20 cellular contexts compared by ENCODE assay signal in genomic region chr12:2578772-2579171, GRCh38.
"Had no signal": no experiment of that assay in that cellular context is flagged by ENCODE, and none has a peak within 500 bp of the region (broad histone marks: within the 10 kb centered on the region; RNA-seq: fewer than 3 reads in every experiment).

No MANE protein-coding gene starts in this region.

- ATAC-seq: foreskin keratinocyte, heart left ventricle, left cardiac atrium, left lung, left ventricle myocardium superior, lower lobe of right lung had no signal

- H3K79me2 ChIP-seq: hepatocyte had no signal

- H3K4me1 ChIP-seq: foreskin keratinocyte had no signal

- H3K36me3 Mint-ChIP-seq: immature natural killer cell had no signal

- H3K4me1 Mint-ChIP-seq: immature natural killer cell had no signal

- H2AFZ ChIP-seq: hepatocyte had no signal

- H3K9me3 Mint-ChIP-seq: immature natural killer cell had no signal

- H3K9me3 ChIP-seq: esophagus muscularis mucosa, heart left ventricle, left lung, lower lobe of right lung had no signal

- H3K36me3 ChIP-seq: left lung, lower lobe of right lung had no signal

- H3K4me2 ChIP-seq: hepatocyte had no signal

- DNase-seq: dermis blood vessel endothelial cell; effector CD4-positive, alpha-beta T cell; effector memory CD4-positive, alpha-beta T cell; foreskin keratinocyte; heart left ventricle; hypothalamus; immature natural killer cell; islet precursor cell; kidney; kidney glomerular epithelial cell; left cardiac atrium; left lung; left ventricle myocardium superior; lower lobe of right lung; mesenchymal stem cell; midbrain had no signal

- H3K27ac ChIP-seq: coronary artery, dorsolateral prefrontal cortex, esophagus muscularis mucosa, foreskin keratinocyte, heart left ventricle, hepatocyte, left lung, lower lobe of right lung had no signal

- H3K4me3 ChIP-seq: coronary artery, dorsolateral prefrontal cortex, esophagus muscularis mucosa, heart left ventricle, hepatocyte, left lung, lower lobe of right lung had no signal

- H3K27me3 ChIP-seq: dorsolateral prefrontal cortex, esophagus muscularis mucosa had no signal

- H3K27ac Mint-ChIP-seq: immature natural killer cell had no signal
